In the genomic region with DNA sequence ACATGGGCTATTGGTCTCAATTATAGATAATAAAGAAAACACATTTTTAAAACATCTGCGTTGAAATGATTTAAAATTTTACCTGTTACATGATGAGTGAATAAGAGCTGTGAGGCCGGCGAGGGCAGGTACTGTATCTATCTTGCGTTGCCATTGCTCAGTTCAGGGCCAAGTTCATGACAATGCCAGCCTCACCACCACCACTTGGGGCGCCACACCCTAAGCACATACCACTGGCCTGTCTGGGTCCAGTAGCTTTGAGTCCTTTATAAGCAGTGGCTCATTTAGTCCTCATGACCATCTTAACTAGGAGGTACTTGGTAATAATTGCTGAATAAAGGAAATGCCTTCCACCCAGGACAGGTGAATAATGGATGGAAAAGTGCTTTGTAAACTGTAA, we compare ENCODE assay signal across 8 cellular contexts. TPM values are rescaled to one million over a fixed set of nuclear protein-coding genes. Genes with fewer than 3 reads are reported as not detected.
DNase-seq lines count a peak whose midpoint lies in the region; ATAC-seq, FAIRE-seq and TF ChIP-seq lines count a peak whose summit lies in the region.

No MANE protein-coding gene starts in this region.

- no peaks in the 10 kb centered on the region for H3K9me3 ChIP-seq in liver (ENCODE audit: control insufficient read depth in 4 of 4, low read length in 3 of 4)

- H3K27me3 ChIP-seq in liver (ENCODE audit: control insufficient read depth in 4 of 4, insufficient read depth in 4 of 4, low read length in 3 of 4), result no peaks in the 10 kb centered on the region

- FAIRE-seq in frontal cortex (lab: Jason Lieb, UNC), result no peak

- H3K27ac ChIP-seq in liver (ENCODE audit: low read depth in 1 of 2, low read length in 2 of 2), result no peak overlapping the region

- H3K36me3 ChIP-seq in liver (ENCODE audit: control insufficient read depth in 4 of 4, insufficient read depth in 3 of 4, low read depth in 1 of 4, low read length in 3 of 4), result no peaks in the 10 kb centered on the region

- no peak for ATAC-seq in HG02642 (IDR thresholded peaks at IDR 0.05; ENCODE audit: poor library complexity, unreplicated experiment)

- DNase-seq in activated naive CD4-positive, alpha-beta T cell treated with Interleukin-2 at 50 U/mL for 16 hours, result peak; percentile 30
- DNase-seq in activated naive CD4-positive, alpha-beta T cell (lab: John Stamatoyannopoulos, UW), result no peak
- DNase-seq in NCI-H460 (ENCODE audit: extremely low read depth, low read depth) (peak; percentile 43), frontal cortex (ENCODE audit: low spot score in 2 of 2) (no peak)
- peak; percentile 28 for DNase-seq in activated naive CD4-positive, alpha-beta T cell treated with anti-CD3 and anti-CD28 coated beads, Interleukin-2, amount 50 U/mL, for 16 hours
- DNase-seq in stimulated activated naive CD4-positive, alpha-beta T cell treated with Interleukin-2 at 50 U/mL for 16 hours (lab: John Stamatoyannopoulos, UW), result no peak

- H3K4me3 ChIP-seq in liver (ENCODE audit: low read depth in 1 of 3, low read length in 3 of 3), result no peak overlapping the region

- peak; percentile 77 to 91 for TF ChIP-seq RAD21 in liver (IDR thresholded peaks at IDR 0.05)

- no peak overlapping the region for H3K9ac ChIP-seq in liver (ENCODE audit: low read depth in 1 of 2, low read length in 2 of 2)

- no peaks in the 10 kb centered on the region for H3K4me1 ChIP-seq in liver (ENCODE audit: control insufficient read depth in 4 of 4, insufficient read depth in 4 of 4, low read length in 3 of 4)

- TF ChIP-seq CTCF in liver (IDR thresholded peaks at IDR 0.05; ENCODE audit: low read depth, low read length, missing input control), result peak; percentile 55

- WGBS in liver, result 60% methylated on average over 5 of the region's 5 CpGs

TF ChIP-seq in liver, 16 proteins besides CTCF, POLR2A, EP300 and RAD21:
- TF ChIP-seq HNF4A (conservative IDR thresholded peaks at IDR 0.05) (peak in 1 of 2 donors; percentile 44), FOXA2 (IDR thresholded peaks at IDR 0.05) (no peak), RXRA (IDR thresholded peaks at IDR 0.05) (peak in 1 of 2 donors; percentile 23)
TF ChIP-seq in liver: peak in this region for 2.

RNA-seq across cellular contexts. Expression of gene MB, which starts 14.5 kb away (rescaled TPM):
- total RNA-seq in NCI-H460 (2014; rRNA removed; shearing (Covaris generic)), result 0.10 TPM in 1 of 2 replicates, not detected in the other
- polyA plus RNA-seq in NCI-H460 (2014; cell fraction: nucleus; rRNA removed), result not detected in 2 replicates
- total RNA-seq in liver (under 1 TPM in 1 of 2 donors, not detected in 1; 0.25 TPM), frontal cortex (not detected)
- under 1 TPM in 1 of 2 donors, not detected in 1; 0.13 TPM for polyA plus RNA-seq in liver

RNA-seq across cellular contexts. Expression of gene APOL6, which starts 16.6 kb away (rescaled TPM):
- 4.0 and 5.1 TPM in 2 replicates for total RNA-seq in NCI-H460 (2014; rRNA removed; shearing (Covaris generic))
- 2.5 and 3.4 TPM in 2 replicates for polyA plus RNA-seq in NCI-H460 (2014; cell fraction: nucleus; rRNA removed)
- total RNA-seq in liver (10 to 100 TPM; 13.7 to 80.1 TPM), frontal cortex (0.82 TPM)
- polyA plus RNA-seq in liver, result 10 to 100 TPM; 10.3 to 20.8 TPM

Comparison
In these comparisons a context has a peak if more than half of its experiments do, and no peak if none do; other contexts are left out.
1. DNase-seq: peak in activated naive CD4-positive, alpha-beta T cell treated with Interleukin-2 at 50 U/mL for 16 hours (single experiment), NCI-H460 (single experiment) and activated naive CD4-positive, alpha-beta T cell treated with anti-CD3 and anti-CD28 coated beads, Interleukin-2, amount 50 U/mL, for 16 hours (single experiment); none in activated naive CD4-positive, alpha-beta T cell (0 of 4), stimulated activated naive CD4-positive, alpha-beta T cell treated with Interleukin-2 at 50 U/mL for 16 hours (single experiment) and frontal cortex (0 of 2).